8 cellular contexts compared by ENCODE assay signal in genomic region chr4:171813195-171813955, GRCh38. TPM values are rescaled to one million over a fixed set of nuclear protein-coding genes. Genes with fewer than 3 reads are reported as not detected.
A peak's percentile ranks its signal among the peaks of the same experiment; 100 is the strongest.
DNase-seq lines count a peak whose midpoint lies in the region; ATAC-seq, FAIRE-seq and TF ChIP-seq lines count a peak whose summit lies in the region.

Gene GALNTL6, plus strand, starts transcription at chr4:171813404.

- intact Hi-C loops in kidney (cut with DNase I) = no loop called here

- no peak for TF ChIP-seq POLR2A in upper lobe of left lung (IDR thresholded peaks at IDR 0.05)

- H3K4me1 ChIP-seq in kidney (ENCODE audit: control insufficient read depth in 1 of 2, insufficient read depth in 1 of 2, low read depth in 1 of 2, low read length in 2 of 2) (no peaks in the 10 kb centered on the region), upper lobe of left lung (peaks cover 11 to 23% (median 17%) of the 10 kb centered on the region in 4 donors)

- DNase-seq in GM12865 (ENCODE audit: low read depth) (peak; percentile 39), astrocyte of the spinal cord (ENCODE audit: low read depth, low spot score) (peak; percentile 10), kidney (peak; percentile 69), upper lobe of left lung (peak in 1 of 2 donors; percentile 83), NCI-H146 treated with DMSO at 0.1 percent for 48 hours (lab: John Stamatoyannopoulos, UW; ENCODE audit: unreplicated experiment) (no peak), COLO668 (lab: John Stamatoyannopoulos, UW; ENCODE audit: unreplicated experiment) (no peak)

- no peaks in the 10 kb centered on the region for H3K9me3 ChIP-seq in kidney (ENCODE audit: control insufficient read depth in 1 of 2, low read length in 2 of 2)
- H3K9me3 ChIP-seq in upper lobe of left lung = no peaks in the 10 kb centered on the region

- H3K27ac ChIP-seq in kidney (ENCODE audit: low read depth in 2 of 2, low read length in 2 of 2) (no peak within 1 kb of the TSS), upper lobe of left lung (no peak within 1 kb of the TSS)

- in situ Hi-C loops in astrocyte of the spinal cord (cut with HindIII; ENCODE audit: low sequenced_read_pairs) = no loop called here

- ATAC-seq in HG02885 (IDR thresholded peaks at IDR 0.05; ENCODE audit: poor library complexity, unreplicated experiment) (peak; percentile 54), upper lobe of left lung (ENCODE audit: low FRiP score in 2 of 2) (peak in 1 of 2 donors; percentile 56), HG03457 (IDR thresholded peaks at IDR 0.05; ENCODE audit: unreplicated experiment) (no peak)

- H3K36me3 ChIP-seq in kidney (ENCODE audit: control insufficient read depth in 1 of 2, insufficient read depth in 2 of 2, low read length in 2 of 2) = no peaks in the 10 kb centered on the region
- H3K36me3 ChIP-seq in upper lobe of left lung = no peaks in the 10 kb centered on the region

- H3K27me3 ChIP-seq in upper lobe of left lung = peaks cover 0 to 12% (median 8%) of the 10 kb centered on the region in 4 donors

- no peak for TF ChIP-seq EP300 in upper lobe of left lung (IDR thresholded peaks at IDR 0.05)

- H3K9ac ChIP-seq in kidney (ENCODE audit: low read length in 2 of 2) = no peak within 1 kb of the TSS

- H3K4me3 ChIP-seq in GM12865 (ENCODE audit: low read depth, low read length) = peak within 1 kb of the TSS; percentile 55
- peak within 1 kb of the TSS; percentile 46 for H3K4me3 ChIP-seq in astrocyte of the spinal cord (ENCODE audit: low read depth, low read length)
- H3K4me3 ChIP-seq in kidney (ENCODE audit: low read length in 2 of 2) = peak within 1 kb of the TSS; percentile 47 to 56
- H3K4me3 ChIP-seq in upper lobe of left lung = peak within 1 kb of the TSS in 3 of 4 donors; percentile 17 to 47 (median 46)

- TF ChIP-seq CTCF in GM12865 (IDR thresholded peaks at IDR 0.05; ENCODE audit: insufficient read depth, low read depth, low read length, missing control alignments) (no peak), astrocyte of the spinal cord (IDR thresholded peaks at IDR 0.05; ENCODE audit: low read depth, low read length) (no peak), kidney (IDR thresholded peaks at IDR 0.05; ENCODE audit: borderline replicate concordance, extremely low read depth, insufficient read depth) (no peak), upper lobe of left lung (IDR thresholded peaks at IDR 0.05) (no peak)

- 9 to 10% methylated on average over 8 to 54 of the region's 75 CpGs for WGBS in upper lobe of left lung, 2 donors

- FAIRE-seq in kidney (lab: Jason Lieb, UNC) = no peak

RNA-seq across cellular contexts. Expression of gene GALNTL6, which starts in this region (rescaled TPM):
- total RNA-seq in kidney (0.60 TPM), upper lobe of left lung (10 to 100 TPM in 1 of 6 donors, under 1 TPM in 1, not detected in 4; 0.26 to 18.9 TPM)
- not detected for polyA plus RNA-seq in kidney (ENCODE audit: insufficient read depth, low read depth, low replicate concordance)

Comparison
In these comparisons a context has a peak if more than half of its experiments do, and no peak if none do; other contexts are left out.
1. Peak in DNase-seq and H3K4me3 ChIP-seq in kidney; RNA of the gene not detected or under 1 TPM.
2. DNase-seq: peak in GM12865 (single experiment) and astrocyte of the spinal cord (single experiment); none in NCI-H146 treated with DMSO at 0.1 percent for 48 hours (single experiment) and COLO668 (single experiment).
3. Peak in every context shown above with its lines, with median percentiles within 50 percentile points of each other: H3K4me3 ChIP-seq.